In the genomic region with DNA sequence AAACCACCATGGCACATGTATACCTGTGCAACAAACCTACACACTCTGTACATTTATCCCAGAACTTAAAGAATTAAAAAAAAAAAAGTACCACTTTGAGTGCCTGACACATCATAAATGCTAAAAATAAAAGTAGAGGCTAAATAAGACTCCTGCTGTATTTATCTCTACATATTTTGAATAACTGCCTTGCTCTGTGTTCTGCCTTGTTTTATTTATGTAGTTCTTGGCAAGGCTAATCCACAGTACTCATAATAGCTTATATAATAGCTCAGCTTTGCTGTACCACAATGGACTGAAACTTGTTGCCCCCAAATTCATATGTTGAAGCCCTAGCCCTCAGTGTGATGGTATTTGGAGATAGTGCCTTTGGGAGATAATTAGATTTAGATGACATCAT, we compare ENCODE assay signal across 35 cellular contexts.
"Had no signal": no experiment of that assay in that cellular context is flagged by ENCODE, and none has a peak within 500 bp of the region (broad histone marks: within the 10 kb centered on the region; RNA-seq: fewer than 3 reads in every experiment).

No MANE protein-coding gene starts in this region.

- H3K27ac ChIP-seq: adrenal gland, breast epithelium, cardiac muscle cell, foreskin keratinocyte, gastrocnemius medialis, WERI-Rb-1 had no signal

- H3K36me3 Mint-ChIP-seq: activated naive CD8-positive, alpha-beta T cell had no signal

- ATAC-seq: activated CD4-positive, CD25-positive, alpha-beta regulatory T cell treated with anti-CD3 and anti-CD28 coated beads, Interleukin-2, amount 50 U/mL, for 24 hours; activated CD8-positive, alpha-beta T cell treated with anti-CD3 and anti-CD28 coated beads for 36 hours; activated T-cell treated with anti-CD3 and anti-CD28 coated beads, Interleukin-2, amount 50 U/mL, for 4 hours; activated T-helper 17 cell treated with anti-CD3 and anti-CD28 coated beads, Interleukin-2, amount 50 U/mL, for 72 hours; effector memory CD8-positive, alpha-beta T cell; foreskin keratinocyte; gastrocnemius medialis; T-helper 17 cell had no signal

- H3K9me3 ChIP-seq: gastrocnemius medialis had no signal

- H3K4me1 ChIP-seq: adrenal gland, ascending aorta, breast epithelium, foreskin keratinocyte, gastrocnemius medialis had no signal

- H3K27me3 Mint-ChIP-seq: activated B cell treated with CpG ODN at 0.5 μM for 24 hours; activated CD8-positive, alpha-beta T cell treated with anti-CD3 and anti-CD28 coated beads for 36 hours; activated naive CD8-positive, alpha-beta T cell; activated T-helper 17 cell treated with anti-CD3 and anti-CD28 coated beads, Interleukin-2, amount 50 U/mL, for 72 hours; brain; central memory CD8-positive, alpha-beta T cell; effector memory CD8-positive, alpha-beta T cell; T-helper 17 cell had no signal

- H3K4me3 Mint-ChIP-seq: activated B cell treated with CpG ODN at 0.5 μM for 24 hours; activated CD8-positive, alpha-beta T cell treated with anti-CD3 and anti-CD28 coated beads for 36 hours; activated naive CD8-positive, alpha-beta T cell; activated T-cell treated with anti-CD3 and anti-CD28 coated beads, Interleukin-2, amount 50 U/mL, for 4 hours; activated T-helper 17 cell treated with anti-CD3 and anti-CD28 coated beads, Interleukin-2, amount 50 U/mL, for 72 hours; brain; central memory CD8-positive, alpha-beta T cell; effector memory CD8-positive, alpha-beta T cell; T-helper 17 cell; T-helper 2 cell treated with Interferon-gamma antibody and Interleukin-4, amounts not matched to agents 5 μg/mL and 100 μg/mL, for 36 hours had no signal

- H3K4me3 ChIP-seq: adrenal gland, ascending aorta, breast epithelium, cardiac muscle cell, esophagus muscularis mucosa, gastrocnemius medialis had no signal

- H3K27me3 ChIP-seq: adrenal gland, ascending aorta, breast epithelium, cardiac muscle cell, esophagus muscularis mucosa, foreskin keratinocyte, gastrocnemius medialis had no signal

- H3K36me3 ChIP-seq: adrenal gland, ascending aorta, breast epithelium, cardiac muscle cell, esophagus muscularis mucosa, gastrocnemius medialis, WERI-Rb-1 had no signal

- DNase-seq: activated B cell treated with CpG ODN at 0.5 μM for 24 hours; activated CD4-positive, alpha-beta T cell treated with anti-CD3 and anti-CD28 coated beads for 48 hours; activated CD4-positive, alpha-beta T cell treated with anti-CD3 and anti-CD28 coated beads, Interleukin-2, amount 50 U/mL, for 1 hour; activated CD4-positive, alpha-beta T cell treated with anti-CD3 and anti-CD28 coated beads, Interleukin-2, amount 50 U/mL, for 48 hours; activated CD8-positive, alpha-beta memory T cell treated with anti-CD3 and anti-CD28 coated beads for 24 hours; activated CD8-positive, alpha-beta T cell treated with anti-CD3 and anti-CD28 coated beads for 36 hours; activated effector memory CD4-positive, alpha-beta T cell treated with Interleukin-2 at 50 U/mL for 16 hours; activated gamma-delta T cell treated with Interleukin-2 at 50 U/mL for 16 hours; activated naive CD4-positive, alpha-beta T cell treated with anti-CD3 and anti-CD28 coated beads, Interleukin-2, amount 50 U/mL, for 16 hours; activated naive CD4-positive, alpha-beta T cell treated with Interleukin-2 at 50 U/mL for 16 hours; activated T-cell treated with anti-CD3 and anti-CD28 coated beads, Interleukin-2, amount 50 U/mL, for 4 hours; adrenal gland; amygdala; cortex of kidney; dermis blood vessel endothelial cell; effector CD4-positive, alpha-beta T cell; effector memory CD8-positive, alpha-beta T cell; erythroblast; foreskin keratinocyte; gastrocnemius medialis; glutamatergic neuron; T-helper 1 cell; T-helper 17 cell; T1000; WERI-Rb-1 had no signal

- H3K4me1 Mint-ChIP-seq: activated B cell treated with CpG ODN at 0.5 μM for 24 hours; activated T-helper 17 cell treated with anti-CD3 and anti-CD28 coated beads, Interleukin-2, amount 50 U/mL, for 72 hours; brain; central memory CD8-positive, alpha-beta T cell; T-helper 17 cell had no signal

- H3K27ac Mint-ChIP-seq: activated B cell treated with CpG ODN at 0.5 μM for 24 hours; activated CD8-positive, alpha-beta T cell treated with anti-CD3 and anti-CD28 coated beads for 36 hours; activated naive CD8-positive, alpha-beta T cell; activated T-helper 17 cell treated with anti-CD3 and anti-CD28 coated beads, Interleukin-2, amount 50 U/mL, for 72 hours; brain; effector memory CD8-positive, alpha-beta T cell; T-helper 17 cell; T-helper 2 cell treated with Interferon-gamma antibody and Interleukin-4, amounts not matched to agents 5 μg/mL and 100 μg/mL, for 36 hours had no signal
